ENCODE assay signal across 7 cellular contexts in genomic region chr14:56875104-56875675, GRCh38.
"Had no signal": no experiment of that assay in that cellular context is flagged by ENCODE, and none has a peak within 500 bp of the region (broad histone marks: within the 10 kb centered on the region; RNA-seq: fewer than 3 reads in every experiment).

No MANE protein-coding gene starts in this region.

- DNase-seq: GOT3, HCEC 1CT, HFFc6, KG1 had no signal

- H3K9ac ChIP-seq: GM23248 had no signal

- H3K4me1 Mint-ChIP-seq: IgD-negative memory B cell had no signal

- H3K4me3 ChIP-seq: GM23248 had no signal

- H3K4me3 Mint-ChIP-seq: HFFc6, IgD-negative memory B cell had no signal

- H3K9me3 Mint-ChIP-seq: IgD-negative memory B cell had no signal

- H3K27ac ChIP-seq: GM23248, HL-60 had no signal

- H2AFZ ChIP-seq: GM23248 had no signal

- H3K27ac Mint-ChIP-seq: HFFc6, IgD-negative memory B cell had no signal

- H3K36me3 Mint-ChIP-seq: IgD-negative memory B cell had no signal
